Comparison of ENCODE assay signal across 12 cellular contexts in genomic region chr13:29884671-29885424, GRCh38. TPM values are rescaled to one million over a fixed set of nuclear protein-coding genes. Genes with fewer than 3 reads are reported as not detected.
DNase-seq lines count a peak whose midpoint lies in the region; ATAC-seq and TF ChIP-seq lines count a peak whose summit lies in the region.
"Had no signal": no experiment of that assay in that cellular context is flagged by ENCODE, and none has a peak within 500 bp of the region (broad histone marks: within the 10 kb centered on the region; RNA-seq: fewer than 3 reads in every experiment).

No MANE protein-coding gene starts in this region.

- H3K4ac ChIP-seq in H9 (ENCODE audit: low read depth, low read length), result no peak overlapping the region; the same call in 1 of the 2 replicates

- H3K9me3 ChIP-seq in H9 (ENCODE audit: control insufficient read depth, low read depth, low read length) (no peaks in the 10 kb centered on the region), osteoblast (ENCODE audit: low read depth, low read length) (no peaks in the 10 kb centered on the region)

- peak; percentile 53 for DNase-seq in H9
- DNase-seq in foreskin melanocyte, result peak; percentile 99
- DNase-seq in osteoblast (ENCODE audit: insufficient read length, low spot score, missing footprints), result no peak
- DNase-seq in hepatic stellate cell (ENCODE audit: low spot score), result no peak
- no peak for DNase-seq in natural killer cell treated with Interleukin-12 subunit alpha and Interleukin-12 subunit beta and Interleukin-15 and Interleukin-18, amount 100 ng/mL, for 72 hours (ENCODE audit: low spot score)
- DNase-seq in ureter (ENCODE audit: low spot score), result no peak
- DNase-seq in NCI-H2171 treated with DMSO at 0.1 percent for 48 hours (lab: John Stamatoyannopoulos, UW), result no peak
- DNase-seq: activated naive CD4-positive, alpha-beta T cell treated with anti-CD3 and anti-CD28 coated beads, Interleukin-2, amount 10 ng/mL, durations not matched to agents 7 days and 5 days; DMS79; NCI-H1930; stimulated activated naive CD4-positive, alpha-beta T cell had no signal

- no peaks in the 10 kb centered on the region for H3K36me3 ChIP-seq in osteoblast (ENCODE audit: insufficient read depth, low read length)

- peak overlapping the region; percentile 3 to 4; a peak in 2 of 5 replicates for H3K4me3 Mint-ChIP-seq in H9
- H3K4me3 Mint-ChIP-seq in natural killer cell treated with Interleukin-12 subunit alpha and Interleukin-12 subunit beta and Interleukin-15 and Interleukin-18, amount 100 ng/mL, for 72 hours, result no peak overlapping the region
- H3K4me3 Mint-ChIP-seq: activated naive CD4-positive, alpha-beta T cell treated with anti-CD3 and anti-CD28 coated beads, Interleukin-2, amount 10 ng/mL, durations not matched to agents 7 days and 5 days had no signal

- no peaks in the 10 kb centered on the region for H4K20me1 ChIP-seq in H9 (ENCODE audit: control insufficient read depth, insufficient read depth, insufficient read length)
- H4K20me1 ChIP-seq in osteoblast (ENCODE audit: insufficient read depth, low read length), result no peaks in the 10 kb centered on the region

- H2BK20ac ChIP-seq in H9 (ENCODE audit: low read depth, low read length, poor library complexity, severe bottlenecking), result no peak overlapping the region

- peak overlapping the region; percentile 65; the same call in 1 of the 2 replicates for H3K14ac ChIP-seq in H9 (ENCODE audit: insufficient read depth, low read length)

- H3K79me1 ChIP-seq in H9 (ENCODE audit: insufficient read depth, low read depth, low read length, poor library complexity, severe bottlenecking), result no peaks in the 10 kb centered on the region

- peak overlapping the region; percentile 83 for H3K18ac ChIP-seq in H9 (ENCODE audit: insufficient read length, low read depth, low read length)

- no peaks in the 10 kb centered on the region for H3K36me3 Mint-ChIP-seq in H9 (ENCODE audit: insufficient read depth in 1 of 3, low read depth in 3 of 3)
- no peaks in the 10 kb centered on the region for H3K36me3 Mint-ChIP-seq in natural killer cell treated with Interleukin-12 subunit alpha and Interleukin-12 subunit beta and Interleukin-15 and Interleukin-18, amount 100 ng/mL, for 72 hours
- H3K36me3 Mint-ChIP-seq: activated naive CD4-positive, alpha-beta T cell treated with anti-CD3 and anti-CD28 coated beads, Interleukin-2, amount 10 ng/mL, durations not matched to agents 7 days and 5 days had no signal

- H3K4me1 Mint-ChIP-seq in H9, result peaks cover 58 to 60% of the 10 kb centered on the region in 2 experiments
- H3K4me1 Mint-ChIP-seq in natural killer cell treated with Interleukin-12 subunit alpha and Interleukin-12 subunit beta and Interleukin-15 and Interleukin-18, amount 100 ng/mL, for 72 hours (ENCODE audit: low read depth in 2 of 2), result peaks cover 0 to 10% of the 10 kb centered on the region in 2 donors

- no peak overlapping the region for H2BK5ac ChIP-seq in H9 (ENCODE audit: insufficient read length, low read length)

- no peak overlapping the region for H2BK15ac ChIP-seq in H9 (ENCODE audit: low read depth, low read length)

- no peak overlapping the region for H3K9ac ChIP-seq in H9 (ENCODE audit: extremely low read depth, insufficient read length, low read length)

- no peak overlapping the region for H4K8ac ChIP-seq in H9 (replicated peaks; ENCODE audit: insufficient read length, low read depth, low read length)

- peak overlapping the region; percentile 96 for H3T11ph ChIP-seq in H9 (ENCODE audit: low read length)

- H2AK5ac ChIP-seq in H9 (ENCODE audit: insufficient read length, low read length), result no peak overlapping the region

- H3K23me2 ChIP-seq in H9 (ENCODE audit: insufficient read length, low read depth, low read length, poor library complexity, severe bottlenecking), result no peaks in the 10 kb centered on the region

- no peaks in the 10 kb centered on the region for H3K9me3 Mint-ChIP-seq in H9
- H3K9me3 Mint-ChIP-seq in natural killer cell treated with Interleukin-12 subunit alpha and Interleukin-12 subunit beta and Interleukin-15 and Interleukin-18, amount 100 ng/mL, for 72 hours, result no peaks in the 10 kb centered on the region
- H3K9me3 Mint-ChIP-seq: activated naive CD4-positive, alpha-beta T cell treated with anti-CD3 and anti-CD28 coated beads, Interleukin-2, amount 10 ng/mL, durations not matched to agents 7 days and 5 days had no signal

- H3K4me3 ChIP-seq in osteoblast (ENCODE audit: insufficient read depth, low read length), result no peak overlapping the region

- H2AFZ ChIP-seq in H9 (ENCODE audit: low read length) (no peak overlapping the region), osteoblast (ENCODE audit: low read length) (peak overlapping the region; percentile 24)

- no peak overlapping the region for H3K56ac ChIP-seq in H9 (ENCODE audit: insufficient read length, low read depth, low read length)

- TF ChIP-seq CTCF in H9 (conservative IDR thresholded peaks at IDR 0.05) (no peak), osteoblast (IDR thresholded peaks at IDR 0.05; ENCODE audit: extremely low read depth, low read depth, low read length) (no peak)

- no CpG with 5 or more reads among the region's 7 CpGs for WGBS in H9 (ENCODE audit: extremely low coverage, insufficient read length, low lambda C conversion rate)

- H2BK12ac ChIP-seq in H9 (ENCODE audit: insufficient read length, low read depth, low read length), result no peak overlapping the region

- H3K23ac ChIP-seq in H9 (ENCODE audit: insufficient read length, low read depth, low read length), result no peak overlapping the region

- H3K27ac ChIP-seq in H9 (ENCODE audit: insufficient read length, low read depth, low read length) (no peak overlapping the region), angular gyrus (ENCODE audit: low read depth, low read length) (peak overlapping the region; percentile 69), osteoblast (ENCODE audit: low read depth, low read length) (peak overlapping the region; percentile 49)

- peak overlapping the region; percentile 87 for H2BK120ac ChIP-seq in H9 (ENCODE audit: low read depth, low read length, poor library complexity, severe bottlenecking)

- H4K5ac ChIP-seq in H9 (ENCODE audit: insufficient read length, low read depth, low read length), result no peak overlapping the region

- H3K4me1 ChIP-seq in H9 (ENCODE audit: insufficient read depth, low read length) (peaks cover 7% of the 10 kb centered on the region; the same call in 1 of the 2 replicates), osteoblast (ENCODE audit: insufficient read depth, low read length) (no peaks in the 10 kb centered on the region)

- no peaks in the 10 kb centered on the region for H3K27me3 ChIP-seq in H9 (ENCODE audit: insufficient read depth, low read length)
- no peaks in the 10 kb centered on the region for H3K27me3 ChIP-seq in osteoblast (ENCODE audit: insufficient read depth, low read length)

- no peaks in the 10 kb centered on the region; the same call in 1 of the 2 replicates for H3K27me3 Mint-ChIP-seq in H9 (ENCODE audit: low read depth)
- H3K27me3 Mint-ChIP-seq in natural killer cell treated with Interleukin-12 subunit alpha and Interleukin-12 subunit beta and Interleukin-15 and Interleukin-18, amount 100 ng/mL, for 72 hours, result peaks cover 0 to 6% of the 10 kb centered on the region in 2 donors

- peak overlapping the region; percentile 59 to 95 (median 63); a peak in 5 of 7 replicates for H3K27ac Mint-ChIP-seq in H9
- H3K27ac Mint-ChIP-seq in natural killer cell treated with Interleukin-12 subunit alpha and Interleukin-12 subunit beta and Interleukin-15 and Interleukin-18, amount 100 ng/mL, for 72 hours, result no peak overlapping the region
- H3K27ac Mint-ChIP-seq: activated naive CD4-positive, alpha-beta T cell treated with anti-CD3 and anti-CD28 coated beads, Interleukin-2, amount 10 ng/mL, durations not matched to agents 7 days and 5 days had no signal

- H3K4me2 ChIP-seq in H9 (ENCODE audit: insufficient read depth, insufficient read length, low read length) (peak overlapping the region; percentile 12), osteoblast (ENCODE audit: insufficient read depth, low read length) (no peak overlapping the region)

- ATAC-seq in natural killer cell treated with Interleukin-12 subunit alpha and Interleukin-12 subunit beta and Interleukin-15 and Interleukin-18, amount 100 ng/mL, for 72 hours, result no peak

- H4K91ac ChIP-seq in H9 (ENCODE audit: insufficient read length, low read depth, low read length), result no peak overlapping the region

- H3K79me2 ChIP-seq in H9 (ENCODE audit: insufficient read depth, low read length), result no peaks in the 10 kb centered on the region
- no peaks in the 10 kb centered on the region for H3K79me2 ChIP-seq in osteoblast (ENCODE audit: insufficient read depth, low read length)

RNA-seq across cellular contexts. Expression of gene UBL3, which starts 34.4 kb away (rescaled TPM):
- total RNA-seq in H9 (2021) (19.0 and 19.3 TPM in 2 replicates), osteoblast (42.4 and 44.5 TPM in 2 replicates), ureter (31.4 TPM)
- 10 to 100 TPM in 1 of 2 donors, 1 to 10 TPM in 1; 7.8 to 10.5 TPM for total RNA-seq in natural killer cell treated with Interleukin-12 subunit alpha and Interleukin-12 subunit beta and Interleukin-15 and Interleukin-18, amount 100 ng/mL, for 72 hours

Comparison
In these comparisons a context has a peak if more than half of its experiments do, and no peak if none do; other contexts are left out.
1. DNase-seq: peak in H9 (single experiment) and foreskin melanocyte (single experiment); none in osteoblast (single experiment), hepatic stellate cell (single experiment), natural killer cell treated with Interleukin-12 subunit alpha and Interleukin-12 subunit beta and Interleukin-15 and Interleukin-18, amount 100 ng/mL, for 72 hours (single experiment), ureter (single experiment) and NCI-H2171 treated with DMSO at 0.1 percent for 48 hours (single experiment).
2. H3K27ac Mint-ChIP-seq: peak in H9 (3 of 3); none in natural killer cell treated with Interleukin-12 subunit alpha and Interleukin-12 subunit beta and Interleukin-15 and Interleukin-18, amount 100 ng/mL, for 72 hours (0 of 2).